1 cellular context compared by ENCODE assay signal in the genomic region with DNA sequence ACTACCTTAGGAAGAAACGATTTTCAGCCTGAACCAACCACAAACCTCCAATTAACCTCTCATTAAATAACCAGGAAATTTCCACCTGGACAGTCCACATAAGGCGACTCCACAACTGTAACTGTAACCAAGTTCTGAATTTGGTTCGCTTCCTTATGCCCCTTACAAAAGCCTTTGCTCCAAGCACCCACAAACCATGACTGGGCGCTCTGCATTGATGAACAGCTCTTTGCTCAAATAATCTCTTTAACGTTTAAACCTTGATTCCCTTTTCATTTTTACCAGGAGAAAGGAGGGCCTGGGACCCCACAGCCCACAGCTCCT.
TF ChIP-seq lines count a peak whose summit lies in the region.

No MANE protein-coding gene starts in this region.

TF ChIP-seq in endothelial cell of umbilical vein, 7 proteins besides CTCF, POLR2A, EP300 and RAD21 (continued from another document):
- no peak for TF ChIP-seq EZH2 (IDR thresholded peaks at IDR 0.05; ENCODE audit: borderline replicate concordance, low read depth, low read length, severe bottlenecking)
- TF ChIP-seq JUN (IDR thresholded peaks at IDR 0.05; ENCODE audit: borderline replicate concordance, insufficient read depth, insufficient read length, low read depth) = no peak
- no peak for TF ChIP-seq GATA2 (IDR thresholded peaks at IDR 0.05; ENCODE audit: insufficient read depth, insufficient read length, low read depth, low read length)
- TF ChIP-seq MYC (IDR thresholded peaks at IDR 0.05; ENCODE audit: low read depth, low read length) = no peak
TF ChIP-seq in endothelial cell of umbilical vein: peak in this region for 0.
